In the genomic region with DNA sequence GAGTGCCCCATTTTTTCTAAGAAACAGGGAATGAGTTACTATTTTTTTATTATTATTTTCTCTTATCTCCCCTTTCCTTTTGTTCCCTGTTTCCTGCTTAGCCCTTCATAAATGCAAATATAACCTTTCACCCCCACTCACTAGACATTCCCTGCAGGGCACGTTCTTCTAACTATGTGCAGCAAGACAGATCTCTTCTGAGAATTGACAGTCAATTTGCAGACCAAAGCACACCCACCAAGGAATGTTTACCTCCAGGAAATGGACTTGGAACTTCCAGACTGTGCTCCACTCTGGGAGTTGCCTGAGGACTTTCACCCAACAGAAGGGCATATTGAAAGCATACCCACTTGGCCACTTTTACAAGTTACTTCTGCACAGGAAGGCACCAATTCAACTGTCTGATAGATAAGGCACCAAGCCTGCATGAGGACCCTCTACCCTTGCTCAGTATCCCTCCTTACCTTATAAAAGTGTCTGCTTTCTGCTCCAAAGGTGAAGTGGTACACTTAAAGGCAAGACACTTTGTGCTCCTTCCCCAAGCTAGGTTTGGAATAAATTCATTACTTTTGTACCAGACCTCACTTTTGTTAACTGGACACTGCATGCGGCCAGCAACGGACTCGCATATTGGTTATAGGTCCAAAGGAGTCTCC, we compare ENCODE assay signal across 32 cellular contexts. TPM values are rescaled to one million over a fixed set of nuclear protein-coding genes. Genes with fewer than 3 reads are reported as not detected.
DNase-seq lines count a peak whose midpoint lies in the region; ATAC-seq, FAIRE-seq and TF ChIP-seq lines count a peak whose summit lies in the region.
"Had no signal": no experiment of that assay in that cellular context is flagged by ENCODE, and none has a peak within 500 bp of the region (broad histone marks: within the 10 kb centered on the region; RNA-seq: fewer than 3 reads in every experiment).

No MANE protein-coding gene starts in this region.

- H3K27ac ChIP-seq in A549 (no peak overlapping the region), duodenal mucosa (ENCODE audit: low read depth, low read length) (no peak overlapping the region), lower lobe of right lung (no peak overlapping the region)
- no peak overlapping the region for H3K27ac ChIP-seq in effector memory CD4-positive, alpha-beta T cell (ENCODE audit: insufficient read depth, low read length, poor library complexity, severe bottlenecking)
- H3K27ac ChIP-seq: GM23248, HL-60, neural progenitor cell, psoas muscle, RWPE1 had no signal

- no peak for TF ChIP-seq RAD21 in A549 (conservative IDR thresholded peaks at IDR 0.05 in 1 of 2, IDR thresholded peaks at IDR 0.05 in 1 of 2)

- H3K4me3 Mint-ChIP-seq in activated naive CD4-positive, alpha-beta T cell treated with anti-CD3 and anti-CD28 coated beads for 36 hours, result no peak overlapping the region
- H3K4me3 Mint-ChIP-seq: activated naive CD8-positive, alpha-beta T cell treated with anti-CD3 and anti-CD28 coated beads, Interleukin-2, amount 10 ng/mL, durations not matched to agents 7 days and 5 days; B cell; neural progenitor cell; T-helper 2 cell treated with Interferon-gamma antibody and Interleukin-4, amounts not matched to agents 5 μg/mL and 100 μg/mL, for 36 hours; WTC11 had no signal

- DNase-seq in A549 (ENCODE audit: low read depth in 1 of 2, low spot score in 1 of 2) (peak in 1 of 2 experiments; percentile 4), LoVo (ENCODE audit: low spot score) (peak; percentile 67), mucosa of descending colon (peak in 2 of 3 donors; percentile 27 to 66), NCI-H2029 (lab: John Stamatoyannopoulos, UW) (no peak), lower lobe of right lung (no peak)
- no peak for DNase-seq in effector memory CD4-positive, alpha-beta T cell
- no peak for DNase-seq in activated naive CD4-positive, alpha-beta T cell treated with anti-CD3 and anti-CD28 coated beads for 36 hours
- DNase-seq: activated CD4-positive, alpha-beta T cell treated with anti-CD3 and anti-CD28 coated beads, Interleukin-2, amount 50 U/mL, for 48 hours; activated CD8-positive, alpha-beta memory T cell treated with anti-CD3 and anti-CD28 coated beads, Interleukin-2, amount 50 U/mL, for 48 hours; activated naive CD8-positive, alpha-beta T cell treated with anti-CD3 and anti-CD28 coated beads, Interleukin-2, amount 10 ng/mL, durations not matched to agents 7 days and 5 days; GM23248; left ventricle myocardium superior; MM.1S; NCI-H146; NCI-H2171 treated with DMSO at 0.1 percent for 48 hours; NCI-H524 treated with DMSO at 0.1 percent for 48 hours; psoas muscle; stimulated activated CD4-positive, alpha-beta T cell treated with anti-CD3 and anti-CD28 coated beads, Interleukin-4, amount 100 ng/mL, for 1 hour; stimulated activated naive CD4-positive, alpha-beta T cell had no signal

- H3K27me3 ChIP-seq in duodenal mucosa (ENCODE audit: control insufficient read depth in 1 of 2, insufficient read depth in 2 of 2, low read length in 2 of 2), result no peaks in the 10 kb centered on the region
- no peaks in the 10 kb centered on the region for H3K27me3 ChIP-seq in effector memory CD4-positive, alpha-beta T cell (replicated peaks; ENCODE audit: control insufficient read depth, insufficient read depth, low read length, poor library complexity, severe bottlenecking)
- no peaks in the 10 kb centered on the region for H3K27me3 ChIP-seq in lower lobe of right lung (ENCODE audit: low read depth)
- H3K27me3 ChIP-seq: neural progenitor cell had no signal

- CTCF ChIA-PET in A549 (lab: Yijun Ruan, JAX), result no interaction called here
- CTCF ChIA-PET in activated naive CD4-positive, alpha-beta T cell treated with anti-CD3 and anti-CD28 coated beads for 36 hours (lab: Charles Lee), result no interaction called here

- no peak overlapping the region for H3K27ac Mint-ChIP-seq in activated naive CD4-positive, alpha-beta T cell treated with anti-CD3 and anti-CD28 coated beads for 36 hours
- H3K27ac Mint-ChIP-seq: activated T-helper 2 cell treated with anti-CD3 and anti-CD28 coated beads, Interferon-gamma antibody, Interleukin-2, Interleukin-4, amounts not matched to agents 10 μg/mL and 5 μg/mL and 100 μg/mL, durations not matched to agents 14 hours and 24 hours and 36 hours; B cell; neural progenitor cell; T-helper 2 cell treated with Interferon-gamma antibody and Interleukin-4, amounts not matched to agents 5 μg/mL and 100 μg/mL, for 36 hours; WTC11 had no signal

- POLR2A ChIA-PET in A549 (lab: Yijun Ruan, JAX), result no interaction called here

- peak overlapping the region; percentile 3; the same call in 1 of the 3 replicates for H3K4me2 ChIP-seq in A549
- H3K4me2 ChIP-seq: neural progenitor cell had no signal

- ATAC-seq in A549, result peak in 1 of 2 experiments; percentile 43; a peak in 3 of 6 replicates
- peak; percentile 96 for ATAC-seq in mucosa of descending colon
- ATAC-seq in lower lobe of right lung, result no peak
- ATAC-seq: left ventricle myocardium superior, psoas muscle, WTC11 had no signal

- TF ChIP-seq CTCF in A549 (IDR thresholded peaks at IDR 0.05), result no peak
- TF ChIP-seq CTCF in mucosa of descending colon (IDR thresholded peaks at IDR 0.05), result no peak
- TF ChIP-seq CTCF in lower lobe of right lung (IDR thresholded peaks at IDR 0.05), result no peak

- no peaks in the 10 kb centered on the region for H3K36me3 ChIP-seq in duodenal mucosa (ENCODE audit: control insufficient read depth in 1 of 2, insufficient read depth in 2 of 2, low read length in 2 of 2)
- no peaks in the 10 kb centered on the region for H3K36me3 ChIP-seq in mucosa of descending colon (ENCODE audit: low read depth)
- H3K36me3 ChIP-seq in effector memory CD4-positive, alpha-beta T cell (ENCODE audit: control insufficient read depth, insufficient read depth, low read length), result no peaks in the 10 kb centered on the region
- no peaks in the 10 kb centered on the region for H3K36me3 ChIP-seq in lower lobe of right lung
- H3K36me3 ChIP-seq: neural progenitor cell had no signal

- H3K9ac ChIP-seq in duodenal mucosa (ENCODE audit: low read depth in 1 of 2, low read length in 2 of 2), result no peak overlapping the region
- H3K9ac ChIP-seq: GM23248, neural progenitor cell had no signal

- no peak for TF ChIP-seq EP300 in A549 (IDR thresholded peaks at IDR 0.05)

- H3K4me1 ChIP-seq in A549 (peaks cover 8% of the 10 kb centered on the region; the same call in 1 of the 3 replicates), duodenal mucosa (ENCODE audit: control insufficient read depth in 1 of 2, insufficient read depth in 2 of 2, low read length in 2 of 2) (peaks cover 10 to 20% of the 10 kb centered on the region in 2 donors), mucosa of descending colon (ENCODE audit: low read depth) (no peaks in the 10 kb centered on the region), lower lobe of right lung (no peaks in the 10 kb centered on the region)
- no peaks in the 10 kb centered on the region for H3K4me1 ChIP-seq in effector memory CD4-positive, alpha-beta T cell (ENCODE audit: control insufficient read depth, insufficient read depth, low read length, poor library complexity, severe bottlenecking)
- H3K4me1 ChIP-seq: neural progenitor cell, psoas muscle had no signal

- WGBS in A549 (ENCODE audit: missing lambda C conversion rate), result 74% methylated on average over 4 of the region's 4 CpGs

- no peak for TF ChIP-seq POLR2A in A549 (IDR thresholded peaks at IDR 0.05; ENCODE audit: low read length)

- H3K9me3 Mint-ChIP-seq in activated naive CD4-positive, alpha-beta T cell treated with anti-CD3 and anti-CD28 coated beads for 36 hours, result no peaks in the 10 kb centered on the region
- H3K9me3 Mint-ChIP-seq: activated naive CD8-positive, alpha-beta T cell treated with anti-CD3 and anti-CD28 coated beads, Interleukin-2, amount 10 ng/mL, durations not matched to agents 7 days and 5 days; activated T-helper 2 cell treated with anti-CD3 and anti-CD28 coated beads, Interferon-gamma antibody, Interleukin-2, Interleukin-4, amounts not matched to agents 10 μg/mL and 5 μg/mL and 100 μg/mL, durations not matched to agents 14 hours and 24 hours and 36 hours; neural progenitor cell; T-helper 2 cell treated with Interferon-gamma antibody and Interleukin-4, amounts not matched to agents 5 μg/mL and 100 μg/mL, for 36 hours; WTC11 had no signal

- H3K9me3 ChIP-seq in A549 (no peaks in the 10 kb centered on the region), duodenal mucosa (ENCODE audit: control insufficient read depth in 1 of 2, low read length in 2 of 2) (no peaks in the 10 kb centered on the region), mucosa of descending colon (no peaks in the 10 kb centered on the region), lower lobe of right lung (no peaks in the 10 kb centered on the region)
- no peaks in the 10 kb centered on the region for H3K9me3 ChIP-seq in effector memory CD4-positive, alpha-beta T cell (ENCODE audit: control insufficient read depth, low read length)
- H3K9me3 ChIP-seq: psoas muscle had no signal

- intact Hi-C loops in mucosa of descending colon (cut with DNase I, micrococcal nuclease), result no loop called here
- intact Hi-C loops in activated naive CD4-positive, alpha-beta T cell treated with anti-CD3 and anti-CD28 coated beads for 36 hours (cut with micrococcal nuclease), result loop anchor here (1.0 kb wide), 1 partner anchor 54 kb away; no protein-coding TSS in a partner anchor
- intact Hi-C loops in lower lobe of right lung (cut with DNase I), result no loop called here

- no peaks in the 10 kb centered on the region for H3K27me3 Mint-ChIP-seq in activated naive CD4-positive, alpha-beta T cell treated with anti-CD3 and anti-CD28 coated beads for 36 hours (ENCODE audit: low read depth)
- H3K27me3 Mint-ChIP-seq: activated naive CD8-positive, alpha-beta T cell treated with anti-CD3 and anti-CD28 coated beads, Interleukin-2, amount 10 ng/mL, durations not matched to agents 7 days and 5 days; B cell had no signal

- no peak for FAIRE-seq in A549 (lab: Jason Lieb, UNC)
- FAIRE-seq: endometrium had no signal

- no peaks in the 10 kb centered on the region for H3K4me1 Mint-ChIP-seq in activated naive CD4-positive, alpha-beta T cell treated with anti-CD3 and anti-CD28 coated beads for 36 hours (ENCODE audit: low read depth)

- peaks cover 2% of the 10 kb centered on the region for H3K36me3 Mint-ChIP-seq in activated naive CD4-positive, alpha-beta T cell treated with anti-CD3 and anti-CD28 coated beads for 36 hours (ENCODE audit: low read depth)
- H3K36me3 Mint-ChIP-seq: WTC11 had no signal

- no peak overlapping the region for H3K4me3 ChIP-seq in A549
- H3K4me3 ChIP-seq in duodenal mucosa (ENCODE audit: low read depth in 1 of 2, low read length in 2 of 2), result peak overlapping the region; percentile 18 to 35
- no peak overlapping the region for H3K4me3 ChIP-seq in mucosa of descending colon
- no peak overlapping the region for H3K4me3 ChIP-seq in effector memory CD4-positive, alpha-beta T cell (ENCODE audit: insufficient read depth, low read depth, low read length, poor library complexity, severe bottlenecking)
- H3K4me3 ChIP-seq in lower lobe of right lung, result no peak overlapping the region
- H3K4me3 ChIP-seq: GM23248, neural progenitor cell, psoas muscle had no signal

RNA-seq across cellular contexts. Expression of gene TAS2R19, which starts 6.5 kb away (rescaled TPM):
- polyA plus RNA-seq in A549 (2011; rRNA removed) (0.90 and 1.1 TPM in 2 replicates), A549 (2017; fragmentation: RNase III; extraction: RNeasy Plus Mini Kit Qiagen cat#74134 plus additional on column Dnase treatment) (0.09 to 0.19 TPM (median 0.13 TPM) in 3 replicates)
- 0.12 TPM in 1 of 2 replicates, not detected in the other for polyA plus RNA-seq in A549 (2012; cell fraction: cytosol; rRNA removed)
- 0.50 and 0.92 TPM in 2 replicates for polyA plus RNA-seq in A549 (2012; cell fraction: nucleus; rRNA removed)
- 16.2 and 16.5 TPM in 2 replicates for polyA minus RNA-seq in A549 (2011; rRNA and poly(A)+ RNA removed)
- total RNA-seq in mucosa of descending colon (1 to 10 TPM; 2.1 to 6.8 (median 2.3) TPM), lower lobe of right lung (2.8 TPM)
- under 1 TPM; 0.77 to 0.98 TPM for total RNA-seq in activated naive CD4-positive, alpha-beta T cell treated with anti-CD3 and anti-CD28 coated beads for 36 hours
- total RNA-seq: Daoy had no signal
- polyA plus RNA-seq: GM23248 had no signal

RNA-seq across cellular contexts. Expression of gene TAS2R31, which starts 15.3 kb away (rescaled TPM):
- 0.73 and 1.1 TPM in 2 replicates for polyA plus RNA-seq in A549 (2011; rRNA removed)
- polyA plus RNA-seq in A549 (2012; cell fraction: cytosol; rRNA removed), result 0.07 and 0.13 TPM in 2 replicates
- polyA plus RNA-seq in A549 (2012; cell fraction: nucleus; rRNA removed), result 0.30 and 0.58 TPM in 2 replicates
- polyA plus RNA-seq in A549 (2017; fragmentation: RNase III; extraction: RNeasy Plus Mini Kit Qiagen cat#74134 plus additional on column Dnase treatment), result 0.17 to 0.30 TPM (median 0.28 TPM) in 3 replicates
- 6.4 and 7.2 TPM in 2 replicates for polyA minus RNA-seq in A549 (2011; rRNA and poly(A)+ RNA removed)
- 1 to 10 TPM; 2.6 to 8.1 (median 3.5) TPM for total RNA-seq in mucosa of descending colon
- total RNA-seq in activated naive CD4-positive, alpha-beta T cell treated with anti-CD3 and anti-CD28 coated beads for 36 hours, result 1 to 10 TPM; 1.1 to 1.4 TPM
- total RNA-seq in lower lobe of right lung, result 1.9 TPM

RNA-seq across cellular contexts. Expression of gene TAS2R20, which starts 17.8 kb away (rescaled TPM):
- polyA plus RNA-seq in A549 (2011; rRNA removed) (0.89 and 1.4 TPM in 2 replicates), A549 (2017; fragmentation: RNase III; extraction: RNeasy Plus Mini Kit Qiagen cat#74134 plus additional on column Dnase treatment) (0.15 to 0.21 TPM (median 0.15 TPM) in 3 replicates)
- polyA plus RNA-seq in A549 (2012; cell fraction: cytosol; rRNA removed), result 0.04 TPM in 1 of 2 replicates, not detected in the other
- polyA plus RNA-seq in A549 (2012; cell fraction: nucleus; rRNA removed), result 0.65 and 1.3 TPM in 2 replicates
- 4.2 and 4.5 TPM in 2 replicates for polyA minus RNA-seq in A549 (2011; rRNA and poly(A)+ RNA removed)
- total RNA-seq in mucosa of descending colon (1 to 10 TPM; 1.6 to 3.9 (median 1.7) TPM), lower lobe of right lung (1.3 TPM)
- total RNA-seq in activated naive CD4-positive, alpha-beta T cell treated with anti-CD3 and anti-CD28 coated beads for 36 hours, result under 1 TPM; 0.54 to 0.60 TPM
- total RNA-seq: Daoy had no signal
- polyA plus RNA-seq: GM23248 had no signal

RNA-seq across cellular contexts. Expression of gene TAS2R50, which starts 29.2 kb away (rescaled TPM):
- 0.25 and 0.27 TPM in 2 replicates for polyA plus RNA-seq in A549 (2011; rRNA removed)
- not detected in 2 replicates for polyA plus RNA-seq in A549 (2012; cell fraction: cytosol; rRNA removed)
- polyA plus RNA-seq in A549 (2012; cell fraction: nucleus; rRNA removed), result 0.10 and 0.16 TPM in 2 replicates
- not detected in 3 replicates for polyA plus RNA-seq in A549 (2017; fragmentation: RNase III; extraction: RNeasy Plus Mini Kit Qiagen cat#74134 plus additional on column Dnase treatment)
- 5.4 and 6.9 TPM in 2 replicates for polyA minus RNA-seq in A549 (2011; rRNA and poly(A)+ RNA removed)
- 1 to 10 TPM in 2 of 3 donors, under 1 TPM in 1; 0.92 to 3.7 (median 1.5) TPM for total RNA-seq in mucosa of descending colon
- total RNA-seq in activated naive CD4-positive, alpha-beta T cell treated with anti-CD3 and anti-CD28 coated beads for 36 hours, result under 1 TPM in 1 of 2 experiments, not detected in 1; 0.36 TPM
- 0.50 TPM for total RNA-seq in lower lobe of right lung
- total RNA-seq: A172 had no signal
- polyA plus RNA-seq: fibroblast of lung, GM23248, thymus had no signal

RNA-seq across cellular contexts. Expression of gene TAS2R46, which starts 46.2 kb away (rescaled TPM):
- polyA plus RNA-seq in A549 (2011; rRNA removed), result 0.32 and 0.48 TPM in 2 replicates
- 0.04 TPM in 1 of 2 replicates, not detected in the other for polyA plus RNA-seq in A549 (2012; cell fraction: cytosol; rRNA removed)
- polyA plus RNA-seq in A549 (2012; cell fraction: nucleus; rRNA removed), result 0.54 and 1.1 TPM in 2 replicates
- 0.10 to 0.11 TPM in 2 of 3 replicates, not detected in the other for polyA plus RNA-seq in A549 (2017; fragmentation: RNase III; extraction: RNeasy Plus Mini Kit Qiagen cat#74134 plus additional on column Dnase treatment)
- polyA minus RNA-seq in A549 (2011; rRNA and poly(A)+ RNA removed), result 6.9 and 7.8 TPM in 2 replicates
- 1 to 10 TPM in 1 of 3 donors, under 1 TPM in 2; 0.87 to 4.2 (median 0.98) TPM for total RNA-seq in mucosa of descending colon
- total RNA-seq in activated naive CD4-positive, alpha-beta T cell treated with anti-CD3 and anti-CD28 coated beads for 36 hours, result under 1 TPM; 0.27 to 0.31 TPM
- 1.7 TPM for total RNA-seq in lower lobe of right lung
- total RNA-seq: Daoy, GM23248 had no signal
- polyA plus RNA-seq: fibroblast of lung, GM23248 had no signal

Comparison
In these comparisons a context has a peak if more than half of its experiments do, and no peak if none do; other contexts are left out.
1. DNase-seq: peak in LoVo (single experiment) and mucosa of descending colon (2 of 3); none in NCI-H2029 (single experiment), effector memory CD4-positive, alpha-beta T cell (0 of 3), activated naive CD4-positive, alpha-beta T cell treated with anti-CD3 and anti-CD28 coated beads for 36 hours (single experiment) and lower lobe of right lung (single experiment).
2. H3K4me3 ChIP-seq: peak in duodenal mucosa (2 of 2); none in A549 (single experiment), mucosa of descending colon (single experiment), effector memory CD4-positive, alpha-beta T cell (single experiment) and lower lobe of right lung (single experiment).